Comparison of ENCODE assay signal across 13 cellular contexts in genomic region chr6:5093231-5094015, GRCh38. TPM values are rescaled to one million over a fixed set of nuclear protein-coding genes. Genes with fewer than 3 reads are reported as not detected.
DNase-seq lines count a peak whose midpoint lies in the region; ATAC-seq and TF ChIP-seq lines count a peak whose summit lies in the region.
"Had no signal": no experiment of that assay in that cellular context is flagged by ENCODE, and none has a peak within 500 bp of the region (broad histone marks: within the 10 kb centered on the region; RNA-seq: fewer than 3 reads in every experiment).

No MANE protein-coding gene starts in this region.

- H3K27me3 Mint-ChIP-seq in activated naive CD8-positive, alpha-beta T cell treated with anti-CD3 and anti-CD28 coated beads for 36 hours: peaks cover 32% of the 10 kb centered on the region

- H3K36me3 Mint-ChIP-seq in activated naive CD8-positive, alpha-beta T cell treated with anti-CD3 and anti-CD28 coated beads for 36 hours: no peaks in the 10 kb centered on the region

- H3K4me3 ChIP-seq in smooth muscle cell: no peak overlapping the region
- H3K4me3 ChIP-seq: MG63, SJCRH30 had no signal

- intact Hi-C loops in Right ventricle myocardium superior (cut with DNase I): no loop called here

- H3K4me3 Mint-ChIP-seq in activated naive CD8-positive, alpha-beta T cell treated with anti-CD3 and anti-CD28 coated beads for 36 hours: no peak overlapping the region

- H3K9me3 ChIP-seq in smooth muscle cell (replicated peaks; ENCODE audit: low read depth): no peaks in the 10 kb centered on the region
- H3K9me3 ChIP-seq: MG63, SJCRH30 had no signal

- no peaks in the 10 kb centered on the region for H3K27me3 ChIP-seq in smooth muscle cell (ENCODE audit: low read depth)
- H3K27me3 ChIP-seq: MG63, SJCRH30 had no signal

- peaks cover 14% of the 10 kb centered on the region for H3K4me1 Mint-ChIP-seq in activated naive CD8-positive, alpha-beta T cell treated with anti-CD3 and anti-CD28 coated beads for 36 hours

- H3K27ac ChIP-seq in smooth muscle cell (ENCODE audit: low read depth): no peak overlapping the region
- H3K27ac ChIP-seq: KMS-11, SJCRH30 had no signal

- H2AFZ ChIP-seq in smooth muscle cell (ENCODE audit: low read depth): no peak overlapping the region

- peak; percentile 61 for ATAC-seq in Right ventricle myocardium superior (ENCODE audit: poor library complexity)

- no peaks in the 10 kb centered on the region for H3K4me1 ChIP-seq in smooth muscle cell (ENCODE audit: low read depth)

- H4K20me1 ChIP-seq in smooth muscle cell (ENCODE audit: low read depth): no peaks in the 10 kb centered on the region

- no peak for TF ChIP-seq CTCF in smooth muscle cell (IDR thresholded peaks at IDR 0.05; ENCODE audit: borderline replicate concordance, insufficient read depth, poor library complexity, severe bottlenecking)

- peak; percentile 20 for DNase-seq in OCI-M1 (lab: John Stamatoyannopoulos, UW)
- DNase-seq in Right ventricle myocardium superior: no peak
- DNase-seq in medulla oblongata (ENCODE audit: extremely low spot score): peak; percentile 31
- DNase-seq in 8988T: no peak
- no peak for DNase-seq in activated naive CD8-positive, alpha-beta T cell treated with anti-CD3 and anti-CD28 coated beads for 36 hours
- no peak for DNase-seq in NCI-H1105 treated with DMSO at 0.1 percent for 48 hours (lab: John Stamatoyannopoulos, UW)
- no peak for DNase-seq in smooth muscle cell (lab: John Stamatoyannopoulos, UW; ENCODE audit: unreplicated experiment)
- DNase-seq: C1 segment of cervical spinal cord, NCI-H1092 treated with DMSO at 0.1 percent for 48 hours, NCI-H187 had no signal

- H3K9ac ChIP-seq in smooth muscle cell (ENCODE audit: low read depth): no peak overlapping the region
- H3K9ac ChIP-seq: KMS-11 had no signal

- H3F3A ChIP-seq in smooth muscle cell (ENCODE audit: low read depth): no peaks in the 10 kb centered on the region

- H3K4me2 ChIP-seq in smooth muscle cell: no peak overlapping the region
- H3K4me2 ChIP-seq: KMS-11 had no signal

- no peak overlapping the region for H3K27ac Mint-ChIP-seq in activated naive CD8-positive, alpha-beta T cell treated with anti-CD3 and anti-CD28 coated beads for 36 hours

- H3K36me3 ChIP-seq in smooth muscle cell (ENCODE audit: low read depth): no peaks in the 10 kb centered on the region
- H3K36me3 ChIP-seq: MG63, SJCRH30 had no signal

- H3K9me3 Mint-ChIP-seq in activated naive CD8-positive, alpha-beta T cell treated with anti-CD3 and anti-CD28 coated beads for 36 hours: no peaks in the 10 kb centered on the region

- WGBS in smooth muscle cell (ENCODE audit: low lambda C conversion rate): 83% methylated on average over 7 of the region's 7 CpGs

- H3K79me2 ChIP-seq in smooth muscle cell (ENCODE audit: low read depth): no peaks in the 10 kb centered on the region

RNA-seq across cellular contexts. Expression of gene PPP1R3G, which starts 8.3 kb away (rescaled TPM):
- total RNA-seq in Right ventricle myocardium superior (14.2 TPM), smooth muscle cell (0.63 and 1.4 TPM in 2 replicates)
- total RNA-seq in activated naive CD8-positive, alpha-beta T cell treated with anti-CD3 and anti-CD28 coated beads for 36 hours: under 1 TPM; 0.06 to 0.10 TPM
- polyA plus RNA-seq in smooth muscle cell: 1.4 and 1.8 TPM in 2 replicates

Comparison
In these comparisons a context has a peak if more than half of its experiments do, and no peak if none do; other contexts are left out.
1. DNase-seq: peak in OCI-M1 (single experiment) and medulla oblongata (single experiment); none in Right ventricle myocardium superior (single experiment), 8988T (single experiment), activated naive CD8-positive, alpha-beta T cell treated with anti-CD3 and anti-CD28 coated beads for 36 hours (single experiment), NCI-H1105 treated with DMSO at 0.1 percent for 48 hours (single experiment) and smooth muscle cell (single experiment).